In the genomic region with DNA sequence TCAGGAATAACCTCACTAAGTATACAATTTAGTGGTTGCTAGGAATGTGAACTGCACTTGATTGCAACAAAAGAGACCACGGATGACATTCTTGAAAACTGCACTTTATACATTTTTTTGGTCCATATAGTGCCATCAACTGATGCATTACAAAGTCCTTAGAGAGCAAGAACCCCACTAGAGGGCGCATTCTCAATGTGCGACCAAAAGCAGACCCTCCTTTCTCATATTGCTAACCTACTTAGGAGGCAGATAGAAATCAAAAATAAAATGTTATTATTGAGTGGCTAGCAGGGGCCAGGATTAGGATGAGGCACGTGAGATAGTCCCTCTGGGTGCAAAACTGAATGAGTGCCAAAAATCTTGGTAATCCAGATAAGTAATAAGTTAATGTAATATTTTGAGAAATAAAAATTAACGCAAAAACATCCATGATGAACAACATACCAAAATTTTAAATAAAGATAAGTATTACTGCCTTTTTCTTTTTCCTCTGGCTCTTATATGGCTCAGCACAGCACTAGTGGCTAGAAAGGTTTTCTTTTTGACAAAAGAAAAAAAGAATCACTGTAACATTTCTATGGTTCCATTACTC, we compare ENCODE assay signal across 8 cellular contexts.
DNase-seq lines count a peak whose midpoint lies in the region; ATAC-seq and TF ChIP-seq lines count a peak whose summit lies in the region.

No MANE protein-coding gene starts in this region.

- 32 to 35% (median 33%) methylated on average over 5 of the region's 5 CpGs for WGBS in ovary, 3 donors

- TF ChIP-seq POLR2A in ovary (IDR thresholded peaks at IDR 0.05), result no peak

- TF ChIP-seq EP300 in ovary (IDR thresholded peaks at IDR 0.05), result no peak

- H3K4me1 ChIP-seq in SJCRH30 (peaks cover 4% of the 10 kb centered on the region; the same call in 1 of the 2 replicates), ovary (ENCODE audit: insufficient read depth) (no peaks in the 10 kb centered on the region)

- no peaks in the 10 kb centered on the region for H3K27me3 ChIP-seq in SJCRH30
- no peaks in the 10 kb centered on the region for H3K27me3 ChIP-seq in ovary

- H3K36me3 ChIP-seq in SJCRH30, result no peaks in the 10 kb centered on the region
- no peaks in the 10 kb centered on the region for H3K36me3 ChIP-seq in ovary

- DNase-seq in Right ventricle myocardium inferior (ENCODE audit: missing footprints) (no peak), cardiac septum (ENCODE audit: low spot score) (no peak), HS-27A (ENCODE audit: low read depth) (peak; percentile 36), SJCRH30 (peak; percentile 42 to 71), fibroblast of pulmonary artery (ENCODE audit: low read depth) (peak; percentile 70), ovary (no peak)
- peak; percentile 7 to 12 for DNase-seq in stimulated activated CD4-positive, alpha-beta T cell treated with anti-CD3 and anti-CD28 coated beads, Interleukin-15, amount 100 ng/mL, for 48 hours (ENCODE audit: low read depth in 2 of 2)

- intact Hi-C loops in Right ventricle myocardium inferior (cut with DNase I), result no loop called here
- intact Hi-C loops in cardiac septum (cut with DNase I), result no loop called here
- intact Hi-C loops in ovary (cut with DNase I), result no loop called here

- H3K4me3 ChIP-seq in SJCRH30 (no peak overlapping the region), fibroblast of pulmonary artery (replicated peaks; ENCODE audit: low read depth, low read length) (no peak overlapping the region), ovary (no peak overlapping the region)

- ATAC-seq in Right ventricle myocardium inferior (peak; percentile 48), GM21423 (IDR thresholded peaks at IDR 0.05; ENCODE audit: unreplicated experiment) (peak; percentile 77)

- H3K9me3 ChIP-seq in SJCRH30 (replicated peaks) (no peaks in the 10 kb centered on the region), ovary (no peaks in the 10 kb centered on the region)

- H3K27ac ChIP-seq in SJCRH30 (no peak overlapping the region), ovary (no peak overlapping the region)

- TF ChIP-seq CTCF in fibroblast of pulmonary artery (IDR thresholded peaks at IDR 0.05; ENCODE audit: low read length, missing control alignments), result peak; percentile 92
- no peak for TF ChIP-seq CTCF in ovary (IDR thresholded peaks at IDR 0.05)

Comparison
In these comparisons a context has a peak if more than half of its experiments do, and no peak if none do; other contexts are left out.
1. DNase-seq: peak in HS-27A (single experiment), SJCRH30 (2 of 2), fibroblast of pulmonary artery (single experiment) and stimulated activated CD4-positive, alpha-beta T cell treated with anti-CD3 and anti-CD28 coated beads, Interleukin-15, amount 100 ng/mL, for 48 hours (2 of 2); none in Right ventricle myocardium inferior (single experiment), cardiac septum (single experiment) and ovary (0 of 5).